Comparison of ENCODE assay signal across 12 cellular contexts in the genomic region with DNA sequence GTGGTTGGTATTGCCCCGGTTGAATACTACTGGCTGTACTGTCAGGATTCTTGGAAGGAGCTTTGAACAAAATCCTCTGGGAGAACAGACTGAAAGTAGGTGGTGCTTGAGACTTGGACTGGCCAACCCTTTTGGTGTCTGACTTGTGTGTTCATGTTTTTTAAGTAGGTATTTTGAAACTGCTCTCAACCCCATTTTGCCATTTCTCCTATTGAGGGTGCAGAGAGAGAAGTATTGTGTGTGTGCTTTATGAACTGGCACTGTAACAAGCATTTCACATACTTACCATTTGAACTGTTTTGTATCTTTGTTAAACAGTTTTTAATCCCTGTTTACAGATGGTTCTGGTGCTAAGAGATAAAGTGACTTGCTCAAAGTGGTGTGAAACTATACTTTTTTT. TPM values are rescaled to one million over a fixed set of nuclear protein-coding genes. Genes with fewer than 3 reads are reported as not detected.
DNase-seq lines count a peak whose midpoint lies in the region; ATAC-seq and TF ChIP-seq lines count a peak whose summit lies in the region.
"Had no signal": no experiment of that assay in that cellular context is flagged by ENCODE, and none has a peak within 500 bp of the region (broad histone marks: within the 10 kb centered on the region; RNA-seq: fewer than 3 reads in every experiment).

No MANE protein-coding gene starts in this region.

- no peaks in the 10 kb centered on the region for H3K9me2 ChIP-seq in PC-3 (replicated peaks; ENCODE audit: low read length)

- H3K4me3 Mint-ChIP-seq in CD8-positive, alpha-beta memory T cell, result peak overlapping the region in 6 of 7 donors; percentile 17 to 72 (median 24)
- H3K4me3 Mint-ChIP-seq in activated naive CD8-positive, alpha-beta T cell treated with anti-CD3 and anti-CD28 coated beads, Interleukin-2, amount 10 ng/mL, durations not matched to agents 7 days and 5 days, result no peak overlapping the region
- no peak overlapping the region for H3K4me3 Mint-ChIP-seq in memory B cell

- peaks cover 0 to 67% (median 6%) of the 10 kb centered on the region in 3 donors for H3K36me3 Mint-ChIP-seq in CD8-positive, alpha-beta memory T cell
- H3K36me3 Mint-ChIP-seq in activated naive CD8-positive, alpha-beta T cell treated with anti-CD3 and anti-CD28 coated beads, Interleukin-2, amount 10 ng/mL, durations not matched to agents 7 days and 5 days, result peaks cover 41% of the 10 kb centered on the region
- H3K36me3 Mint-ChIP-seq in memory B cell, result peaks cover 13% of the 10 kb centered on the region
- H3K36me3 Mint-ChIP-seq: naive B cell had no signal

- no peaks in the 10 kb centered on the region for H3K9me3 ChIP-seq in CD8-positive, alpha-beta memory T cell (ENCODE audit: low read length)
- H3K9me3 ChIP-seq in PC-3 (ENCODE audit: low read length), result no peaks in the 10 kb centered on the region
- H3K9me3 ChIP-seq: stomach had no signal

- no TSS peak for BruUV-seq in PC-3 (replicated peaks; lab: Mats Ljungman, UMichigan)

- H3K27ac Mint-ChIP-seq in CD8-positive, alpha-beta memory T cell, result peak overlapping the region; percentile 19 to 87 (median 60)
- peak overlapping the region; percentile 19 for H3K27ac Mint-ChIP-seq in activated naive CD8-positive, alpha-beta T cell treated with anti-CD3 and anti-CD28 coated beads, Interleukin-2, amount 10 ng/mL, durations not matched to agents 7 days and 5 days
- H3K27ac Mint-ChIP-seq in memory B cell, result peak overlapping the region; percentile 58

- CTCF ChIA-PET in CD8-positive, alpha-beta memory T cell (lab: Charles Lee), result no interaction called here
- CTCF ChIA-PET in PC-3 (lab: Charles Lee), result no interaction called here

- H3K36me3 ChIP-seq in ACC112 (ENCODE audit: insufficient read depth, low read length) (no peaks in the 10 kb centered on the region), PC-3 (ENCODE audit: low read depth, low read length) (peaks cover 5% of the 10 kb centered on the region; the same call in 1 of the 2 replicates)
- H3K36me3 ChIP-seq in CD8-positive, alpha-beta memory T cell (ENCODE audit: insufficient read depth, low read length), result no peaks in the 10 kb centered on the region

- H2AFZ ChIP-seq in ACC112 (ENCODE audit: low read length, unreplicated experiment) (peak overlapping the region; percentile 19), PC-3 (ENCODE audit: low read length) (no peak overlapping the region)

- POLR2A ChIA-PET in CD8-positive, alpha-beta memory T cell (lab: Charles Lee), result no interaction called here
- POLR2A ChIA-PET in activated naive CD8-positive, alpha-beta T cell treated with anti-CD3 and anti-CD28 coated beads, Interleukin-2, amount 10 ng/mL, durations not matched to agents 7 days and 5 days (lab: Charles Lee), result interaction anchor here (1.3 kb wide), 2 partner anchors 18 to 20 kb away, joined by 3 read pairs; no protein-coding TSS in a partner anchor
- POLR2A ChIA-PET in PC-3 (lab: Charles Lee; ENCODE audit: unreplicated experiment), result interaction anchor here (0.7 kb wide), 1 partner anchor 183 kb away, joined by 4 read pairs; no protein-coding TSS in a partner anchor

- H3K4me1 ChIP-seq in ACC112 (ENCODE audit: control insufficient read depth, insufficient read depth, low read length, unreplicated experiment) (peaks cover 29% of the 10 kb centered on the region), PC-3 (ENCODE audit: insufficient read depth, low read length) (0 out of 2 replicates have a peak, but pooled peaks cover 9% of the 10 kb centered on the region)
- H3K4me1 ChIP-seq in CD8-positive, alpha-beta memory T cell (ENCODE audit: insufficient read depth, low read length), result peaks cover 92% of the 10 kb centered on the region

- H3K27ac ChIP-seq in ACC112 (ENCODE audit: low read depth, low read length), result peak overlapping the region; percentile 36
- H3K27ac ChIP-seq in CD8-positive, alpha-beta memory T cell (ENCODE audit: low read depth, low read length), result no peak overlapping the region
- no peak overlapping the region for H3K27ac ChIP-seq in PC-3 (ENCODE audit: low read length)

- peaks cover 94% of the 10 kb centered on the region for H3K79me2 ChIP-seq in ACC112 (ENCODE audit: control insufficient read depth, insufficient read depth, low read length, unreplicated experiment)
- peaks cover 100% of the 10 kb centered on the region for H3K79me2 ChIP-seq in PC-3 (ENCODE audit: low read length)

- TF ChIP-seq CTCF in PC-3 (conservative IDR thresholded peaks at IDR 0.05; ENCODE audit: low read depth, low read length), result no peak

- no peak for DNase-seq in CD8-positive, alpha-beta memory T cell
- no peak for DNase-seq in activated naive CD8-positive, alpha-beta T cell treated with anti-CD3 and anti-CD28 coated beads, Interleukin-2, amount 10 ng/mL, durations not matched to agents 7 days and 5 days
- no peak for DNase-seq in memory B cell (ENCODE audit: low spot score in 2 of 2)
- DNase-seq in PC-3, result no peak
- no peak for DNase-seq in activated CD4-positive, alpha-beta T cell treated with anti-CD3 and anti-CD28 coated beads for 48 hours
- DNase-seq: activated CD4-positive, CD25-positive, alpha-beta regulatory T cell treated with anti-CD3 and anti-CD28 coated beads, Interleukin-2, amount 50 U/mL, for 72 hours; naive B cell; NCI-H2029; stomach had no signal

- no peak overlapping the region for H3K9ac ChIP-seq in PC-3 (ENCODE audit: low read length)

- H3K4me1 Mint-ChIP-seq in CD8-positive, alpha-beta memory T cell, result peaks cover 86 to 95% (median 93%) of the 10 kb centered on the region in 3 donors
- H3K4me1 Mint-ChIP-seq in activated naive CD8-positive, alpha-beta T cell treated with anti-CD3 and anti-CD28 coated beads, Interleukin-2, amount 10 ng/mL, durations not matched to agents 7 days and 5 days, result peaks cover 60% of the 10 kb centered on the region
- H3K4me1 Mint-ChIP-seq in memory B cell, result peaks cover 54% of the 10 kb centered on the region

- H4K20me1 ChIP-seq in PC-3 (ENCODE audit: low read length), result peaks cover 25% of the 10 kb centered on the region

- H3F3A ChIP-seq in PC-3 (ENCODE audit: low read length, unreplicated experiment), result no peaks in the 10 kb centered on the region

- no peaks in the 10 kb centered on the region for H3K9me3 Mint-ChIP-seq in CD8-positive, alpha-beta memory T cell
- no peaks in the 10 kb centered on the region for H3K9me3 Mint-ChIP-seq in activated naive CD8-positive, alpha-beta T cell treated with anti-CD3 and anti-CD28 coated beads, Interleukin-2, amount 10 ng/mL, durations not matched to agents 7 days and 5 days
- no peaks in the 10 kb centered on the region for H3K9me3 Mint-ChIP-seq in memory B cell
- H3K9me3 Mint-ChIP-seq: naive B cell had no signal

- no peak overlapping the region for H3K4me2 ChIP-seq in PC-3 (ENCODE audit: low read length)

- H3K27me3 Mint-ChIP-seq in CD8-positive, alpha-beta memory T cell, result no peaks in the 10 kb centered on the region
- H3K27me3 Mint-ChIP-seq in activated naive CD8-positive, alpha-beta T cell treated with anti-CD3 and anti-CD28 coated beads, Interleukin-2, amount 10 ng/mL, durations not matched to agents 7 days and 5 days, result no peaks in the 10 kb centered on the region
- H3K27me3 Mint-ChIP-seq in memory B cell, result no peaks in the 10 kb centered on the region
- H3K27me3 Mint-ChIP-seq: naive B cell had no signal

- H3K27me3 ChIP-seq in ACC112 (ENCODE audit: insufficient read depth, low read length) (no peaks in the 10 kb centered on the region), PC-3 (ENCODE audit: low read length) (no peaks in the 10 kb centered on the region)
- H3K27me3 ChIP-seq in CD8-positive, alpha-beta memory T cell (ENCODE audit: insufficient read depth, low read length, poor library complexity, severe bottlenecking), result no peaks in the 10 kb centered on the region
- H3K27me3 ChIP-seq: stomach had no signal

- H3K4me3 ChIP-seq in ACC112 (ENCODE audit: low read depth, low read length) (no peak overlapping the region), PC-3 (ENCODE audit: low read length) (no peak overlapping the region)
- H3K4me3 ChIP-seq in CD8-positive, alpha-beta memory T cell (ENCODE audit: low read length), result no peak overlapping the region
- H3K4me3 ChIP-seq: stomach had no signal

- no peak for ATAC-seq in activated naive CD8-positive, alpha-beta T cell treated with anti-CD3 and anti-CD28 coated beads, Interleukin-2, amount 10 ng/mL, durations not matched to agents 7 days and 5 days (ENCODE audit: low read depth)
- ATAC-seq in memory B cell (ENCODE audit: low read depth) (no peak), HG02840 (IDR thresholded peaks at IDR 0.05; ENCODE audit: low FRiP score, unreplicated experiment) (no peak), PC-3 (no peak), HG03045 (IDR thresholded peaks at IDR 0.05; ENCODE audit: unreplicated experiment) (no peak)

- intact Hi-C loops in PC-3 (cut with micrococcal nuclease), result no loop called here

RNA-seq across cellular contexts. Expression of a gene that starts 21.3 kb away (rescaled TPM):
- 10 to 100 TPM; 88.4 to 90.9 TPM for total RNA-seq in CD8-positive, alpha-beta memory T cell
- 31.6 TPM for polyA plus RNA-seq in CD8-positive, alpha-beta memory T cell
- 100 to 1,000 TPM; 118 to 124 TPM for total RNA-seq in activated naive CD8-positive, alpha-beta T cell treated with anti-CD3 and anti-CD28 coated beads, Interleukin-2, amount 10 ng/mL, durations not matched to agents 7 days and 5 days
- 43.8 and 78.0 TPM in 2 replicates for total RNA-seq in PC-3 (2014; rRNA removed)

Comparison
In these comparisons a context has a peak if more than half of its experiments do, and no peak if none do; other contexts are left out.
1. H3K4me3 Mint-ChIP-seq: peak in CD8-positive, alpha-beta memory T cell (6 of 7); none in activated naive CD8-positive, alpha-beta T cell treated with anti-CD3 and anti-CD28 coated beads, Interleukin-2, amount 10 ng/mL, durations not matched to agents 7 days and 5 days (single experiment) and memory B cell (single experiment).
2. Peak in every context shown above with its lines, with median percentiles within 50 percentile points of each other: H3K27ac Mint-ChIP-seq.